9 cellular contexts compared by ENCODE assay signal in the genomic region with DNA sequence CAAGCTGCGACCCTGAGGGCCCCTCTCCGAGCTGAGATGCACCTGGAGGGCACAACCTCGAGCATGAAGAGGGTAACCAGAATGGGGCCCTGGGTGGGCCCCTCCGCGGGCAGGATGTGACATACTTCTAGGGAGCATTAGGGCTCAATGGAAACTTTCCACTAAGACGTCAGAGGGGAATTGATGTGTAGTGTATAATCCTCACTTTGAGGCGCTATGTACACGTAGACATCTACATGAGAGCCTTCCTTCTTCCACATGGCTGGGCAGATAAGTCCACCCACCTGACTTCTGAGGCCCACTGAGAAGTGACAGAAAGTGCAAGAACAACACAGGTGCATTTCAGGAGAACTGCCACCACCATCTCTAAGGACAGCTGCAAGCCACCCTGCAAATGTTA.
A peak's percentile ranks its signal among the peaks of the same experiment; 100 is the strongest.
DNase-seq lines count a peak whose midpoint lies in the region; ATAC-seq, FAIRE-seq and TF ChIP-seq lines count a peak whose summit lies in the region.
"Had no signal": no experiment of that assay in that cellular context is flagged by ENCODE, and none has a peak within 500 bp of the region (broad histone marks: within the 10 kb centered on the region; RNA-seq: fewer than 3 reads in every experiment).

No MANE protein-coding gene starts in this region.

- H3K9me3 ChIP-seq in trophoblast cell (ENCODE audit: insufficient read depth, low read depth, low read length) (no peaks in the 10 kb centered on the region), MG63 (no peaks in the 10 kb centered on the region)

- FAIRE-seq in D721Med (lab: Jason Lieb, UNC): no peak

- no peak overlapping the region for H3K14ac ChIP-seq in trophoblast cell (ENCODE audit: low read length)

- H4K12ac ChIP-seq in trophoblast cell (ENCODE audit: low read depth, low read length): no peak overlapping the region

- no peak overlapping the region for H4K91ac ChIP-seq in trophoblast cell (ENCODE audit: low read depth, low read length)

- H3K27me3 ChIP-seq in trophoblast cell (ENCODE audit: insufficient read depth, low read length) (no peaks in the 10 kb centered on the region), MG63 (no peaks in the 10 kb centered on the region)

- peaks cover 31% of the 10 kb centered on the region for H3K79me1 ChIP-seq in trophoblast cell (ENCODE audit: low read length)

- H2AFZ ChIP-seq in trophoblast cell (ENCODE audit: insufficient read depth, low read length, poor library complexity): no peak overlapping the region

- H2BK12ac ChIP-seq in trophoblast cell (ENCODE audit: low read length): no peak overlapping the region

- no peak overlapping the region for H3K4ac ChIP-seq in trophoblast cell (ENCODE audit: low read depth, low read length)

- peak overlapping the region; percentile 5 for H2BK5ac ChIP-seq in trophoblast cell (ENCODE audit: low read depth, low read length, poor library complexity)

- DNase-seq in trophoblast cell (no peak), CD1c-positive myeloid dendritic cell (ENCODE audit: extremely low spot score) (no peak), MG63 (no peak), NCI-H1105 (lab: John Stamatoyannopoulos, UW) (no peak), D721Med (ENCODE audit: insufficient read length, low spot score) (no peak)
- DNase-seq: activated CD4-positive, alpha-beta T cell treated with anti-CD3 and anti-CD28 coated beads for 1 hour had no signal

- peak overlapping the region; percentile 42 for H2AK5ac ChIP-seq in trophoblast cell (ENCODE audit: low read length)

- H3K4me3 ChIP-seq in trophoblast cell (ENCODE audit: low read depth, low read length): no peak overlapping the region
- H3K4me3 ChIP-seq in MG63: no peak overlapping the region

- peaks cover 51 to 63% of the 10 kb centered on the region in 2 experiments for H3K4me1 ChIP-seq in trophoblast cell (ENCODE audit: control insufficient read depth in 1 of 2, insufficient read depth in 2 of 2, low read length in 2 of 2)

- peak; percentile 66 for ATAC-seq in GM18909 (IDR thresholded peaks at IDR 0.05; ENCODE audit: poor library complexity, unreplicated experiment)
- ATAC-seq in HG02571 (IDR thresholded peaks at IDR 0.05; ENCODE audit: unreplicated experiment): peak; percentile 65
- ATAC-seq in HG03469 (IDR thresholded peaks at IDR 0.05; ENCODE audit: unreplicated experiment): peak; percentile 41

- H2BK120ac ChIP-seq in trophoblast cell (ENCODE audit: insufficient read depth, low read length, poor library complexity): peak overlapping the region; percentile 8

- TF ChIP-seq CTCF in D721Med (IDR thresholded peaks at IDR 0.05; ENCODE audit: insufficient read depth, missing control alignments): no peak

- H3K27ac ChIP-seq in trophoblast cell (ENCODE audit: low read depth, low read length): peak overlapping the region; percentile 70

- no peak overlapping the region for H4K8ac ChIP-seq in trophoblast cell (ENCODE audit: low read depth, low read length)

- WGBS in trophoblast cell (ENCODE audit: extremely low coverage, insufficient coverage, insufficient read length): no CpG with 5 or more reads among the region's 8 CpGs

- H3K36me3 ChIP-seq in trophoblast cell (ENCODE audit: control insufficient read depth in 1 of 2, insufficient read depth in 2 of 2, low read length in 2 of 2) (peaks cover 2 to 3% of the 10 kb centered on the region in 2 experiments), MG63 (peaks cover 18% of the 10 kb centered on the region)

- no peak overlapping the region for H3K23ac ChIP-seq in trophoblast cell (ENCODE audit: low read length)

- H3K9ac ChIP-seq in trophoblast cell (ENCODE audit: low read length): no peak overlapping the region

- no peak overlapping the region for H3K4me2 ChIP-seq in trophoblast cell (ENCODE audit: low read length)

- peak overlapping the region; percentile 51 for H3K18ac ChIP-seq in trophoblast cell (ENCODE audit: low read length)

- H3K79me2 ChIP-seq in trophoblast cell (ENCODE audit: control insufficient read depth, insufficient read depth, low read length, poor library complexity): peaks cover 2% of the 10 kb centered on the region
